In genomic region chr10:102782698-102783540, GRCh38 we compare ENCODE assay signal across 10 cellular contexts. TPM values are rescaled to one million over a fixed set of nuclear protein-coding genes. Genes with fewer than 3 reads are reported as not detected.
A peak's percentile ranks its signal among the peaks of the same experiment; 100 is the strongest.
DNase-seq lines count a peak whose midpoint lies in the region; ATAC-seq, FAIRE-seq and TF ChIP-seq lines count a peak whose summit lies in the region.
"Had no signal": no experiment of that assay in that cellular context is flagged by ENCODE, and none has a peak within 500 bp of the region (broad histone marks: within the 10 kb centered on the region; RNA-seq: fewer than 3 reads in every experiment).

No MANE protein-coding gene starts in this region.

- H4K20me1 ChIP-seq in GM23248 (ENCODE audit: insufficient read depth), result no peaks in the 10 kb centered on the region; the same call in 1 of the 2 replicates
- H4K20me1 ChIP-seq in keratinocyte (ENCODE audit: control insufficient read depth, extremely low read depth, insufficient read depth, low read length), result no peaks in the 10 kb centered on the region

- peak; percentile 57 for FAIRE-seq in keratinocyte (lab: Jason Lieb, UNC)

- H3K4me3 ChIP-seq in GM23248 (peak overlapping the region; percentile 50), brain microvascular endothelial cell (ENCODE audit: low read depth, low read length) (peak overlapping the region; percentile 9), keratinocyte (ENCODE audit: control insufficient read depth in 2 of 3, extremely low read depth in 1 of 3, insufficient read depth in 2 of 3, low read depth in 1 of 3, low read length in 3 of 3) (peak overlapping the region in 1 of 3 experiments; percentile 3), skeletal muscle tissue (ENCODE audit: low read length in 3 of 3) (peak overlapping the region; percentile 45 to 67 (median 62))

- H3K9ac ChIP-seq in GM23248, result peak overlapping the region; percentile 76
- peak overlapping the region; percentile 53 for H3K9ac ChIP-seq in keratinocyte (ENCODE audit: control insufficient read depth, extremely low read depth, insufficient read depth, low read length)
- H3K9ac ChIP-seq in skeletal muscle tissue (ENCODE audit: low read depth in 1 of 3, low read length in 3 of 3), result peak overlapping the region; percentile 30 to 80 (median 68)

- H3K4me3 Mint-ChIP-seq in activated CD8-positive, alpha-beta T cell treated with anti-CD3 and anti-CD28 coated beads for 36 hours, result no peak overlapping the region
- H3K4me3 Mint-ChIP-seq: stimulated activated memory B cell treated with anti-CD40 and anti-IgM and Interleukin-4, amounts not matched to agents 10 μg/mL and 1 μg/mL and 100 μg/mL, for 72 hours had no signal

- H3K36me3 Mint-ChIP-seq in activated CD8-positive, alpha-beta T cell treated with anti-CD3 and anti-CD28 coated beads for 36 hours (ENCODE audit: low read depth), result peaks cover 9% of the 10 kb centered on the region

- in situ Hi-C loops in GM23248 (cut with MboI), result no loop called here
- in situ Hi-C loops in brain microvascular endothelial cell (cut with HindIII; ENCODE audit: low pct_ligation_motif_present, low sequenced_read_pairs), result no loop called here

- H3K27ac ChIP-seq in GM23248, result peak overlapping the region; percentile 94
- peak overlapping the region; percentile 80 for H3K27ac ChIP-seq in brain microvascular endothelial cell
- H3K27ac ChIP-seq in keratinocyte (ENCODE audit: control insufficient read depth, insufficient read depth, low read length), result peak overlapping the region; percentile 65
- H3K27ac ChIP-seq in skeletal muscle tissue (ENCODE audit: low read depth, low read length), result peak overlapping the region; percentile 100

- dilution Hi-C loops in keratinocyte (cut with MboI; ENCODE audit: extremely low pct_ligation_motif_present, low sequenced_read_pairs), result no loop called here

- intact Hi-C loops in activated CD8-positive, alpha-beta T cell treated with anti-CD3 and anti-CD28 coated beads for 36 hours (cut with micrococcal nuclease), result no loop called here

- H3K9me3 Mint-ChIP-seq in activated CD8-positive, alpha-beta T cell treated with anti-CD3 and anti-CD28 coated beads for 36 hours, result no peaks in the 10 kb centered on the region
- H3K9me3 Mint-ChIP-seq: stimulated activated memory B cell treated with anti-CD40 and anti-IgM and Interleukin-4, amounts not matched to agents 10 μg/mL and 1 μg/mL and 100 μg/mL, for 72 hours had no signal

- CTCF ChIA-PET in activated CD8-positive, alpha-beta T cell treated with anti-CD3 and anti-CD28 coated beads for 36 hours (lab: Charles Lee), result no interaction called here

- H3K9me1 ChIP-seq in keratinocyte (ENCODE audit: control insufficient read depth, extremely low read depth, insufficient read depth, low read length), result peaks cover 2% of the 10 kb centered on the region

- H3K27me3 Mint-ChIP-seq in activated CD8-positive, alpha-beta T cell treated with anti-CD3 and anti-CD28 coated beads for 36 hours, result no peaks in the 10 kb centered on the region
- H3K27me3 Mint-ChIP-seq: stimulated activated memory B cell treated with anti-CD40 and anti-IgM and Interleukin-4, amounts not matched to agents 10 μg/mL and 1 μg/mL and 100 μg/mL, for 72 hours had no signal

- H3K4me2 ChIP-seq in GM23248 (ENCODE audit: unreplicated experiment) (peak overlapping the region; percentile 63), keratinocyte (ENCODE audit: control insufficient read depth, extremely low read depth, insufficient read depth, low read depth, low read length) (peak overlapping the region; percentile 68)

- H3K27me3 ChIP-seq in GM23248 (replicated peaks; ENCODE audit: insufficient read depth) (no peaks in the 10 kb centered on the region), brain microvascular endothelial cell (replicated peaks) (no peaks in the 10 kb centered on the region), keratinocyte (ENCODE audit: control insufficient read depth, extremely low read depth, insufficient read depth, low read length) (no peaks in the 10 kb centered on the region), skeletal muscle tissue (ENCODE audit: control insufficient read depth in 3 of 3, insufficient read depth in 3 of 3, low read length in 3 of 3) (no peaks in the 10 kb centered on the region)

- H3K9me3 ChIP-seq in GM23248 (ENCODE audit: low read depth), result no peaks in the 10 kb centered on the region
- H3K9me3 ChIP-seq in keratinocyte (ENCODE audit: control insufficient read depth, low read depth, low read length), result no peaks in the 10 kb centered on the region
- no peaks in the 10 kb centered on the region for H3K9me3 ChIP-seq in skeletal muscle tissue (ENCODE audit: control insufficient read depth in 3 of 3, low read length in 3 of 3)

- 0 out of 2 replicates have a peak overlapping the region, but pooled peaks have one; percentile 30 for H2AFZ ChIP-seq in GM23248
- H2AFZ ChIP-seq in keratinocyte (ENCODE audit: control insufficient read depth, low read length), result no peak overlapping the region

- H3K36me3 ChIP-seq in GM23248 (ENCODE audit: low read depth) (no peaks in the 10 kb centered on the region), brain microvascular endothelial cell (replicated peaks) (no peaks in the 10 kb centered on the region), keratinocyte (ENCODE audit: control insufficient read depth in 2 of 2, extremely low read depth in 1 of 2, insufficient read depth in 2 of 2, low read length in 2 of 2) (peaks cover 0 to 1% of the 10 kb centered on the region in 2 experiments), skeletal muscle tissue (ENCODE audit: control insufficient read depth in 3 of 3, insufficient read depth in 3 of 3, low read length in 3 of 3) (peaks cover 0 to 4% (median 0%) of the 10 kb centered on the region in 3 donors)

- H3F3A ChIP-seq in GM23248 (ENCODE audit: insufficient read depth), result peaks cover 45% of the 10 kb centered on the region

- ATAC-seq in GM21367 (IDR thresholded peaks at IDR 0.05; ENCODE audit: unreplicated experiment), result no peak
- no peak for ATAC-seq in activated CD8-positive, alpha-beta T cell treated with anti-CD3 and anti-CD28 coated beads for 36 hours
- no peak for ATAC-seq in HG03139 (IDR thresholded peaks at IDR 0.05; ENCODE audit: unreplicated experiment)
- ATAC-seq: stimulated activated memory B cell treated with anti-CD40 and anti-IgM and Interleukin-4, amounts not matched to agents 10 μg/mL and 1 μg/mL and 100 μg/mL, for 72 hours had no signal

- TF ChIP-seq CTCF in brain microvascular endothelial cell (IDR thresholded peaks at IDR 0.05; ENCODE audit: low read depth, low read length, missing control alignments) (no peak), keratinocyte (optimal IDR thresholded peaks at IDR 0.05 in 1 of 3, IDR thresholded peaks at IDR 0.05 in 1 of 3, conservative IDR thresholded peaks at IDR 0.05 in 1 of 3; ENCODE audit: extremely low read depth in 1 of 3, insufficient read depth in 2 of 3, low read length in 3 of 3) (no peak)
- no peak for TF ChIP-seq CTCF in activated CD8-positive, alpha-beta T cell treated with anti-CD3 and anti-CD28 coated beads for 36 hours (IDR thresholded peaks at IDR 0.05)

- H3K27ac Mint-ChIP-seq in activated CD8-positive, alpha-beta T cell treated with anti-CD3 and anti-CD28 coated beads for 36 hours, result no peak overlapping the region
- H3K27ac Mint-ChIP-seq: stimulated activated memory B cell treated with anti-CD40 and anti-IgM and Interleukin-4, amounts not matched to agents 10 μg/mL and 1 μg/mL and 100 μg/mL, for 72 hours had no signal

- DNase-seq in GM23248, result peak; percentile 93
- peak; percentile 85 for DNase-seq in brain microvascular endothelial cell
- no peak for DNase-seq in keratinocyte (ENCODE audit: low read depth, low spot score)
- no peak for DNase-seq in Kasumi-1 (lab: John Stamatoyannopoulos, UW)
- DNase-seq in activated CD8-positive, alpha-beta T cell treated with anti-CD3 and anti-CD28 coated beads for 36 hours, result no peak

- H3K4me1 Mint-ChIP-seq in activated CD8-positive, alpha-beta T cell treated with anti-CD3 and anti-CD28 coated beads for 36 hours (ENCODE audit: low read depth), result peaks cover 49% of the 10 kb centered on the region

- peaks cover 72% of the 10 kb centered on the region for H3K79me2 ChIP-seq in GM23248 (ENCODE audit: insufficient read depth)
- H3K79me2 ChIP-seq in keratinocyte (ENCODE audit: control insufficient read depth, insufficient read depth, low read length), result peaks cover 7% of the 10 kb centered on the region

- 5 to 6% methylated on average over 18 of the region's 18 CpGs for WGBS in GM23248 (ENCODE audit: low coverage in 1 of 2, low lambda C conversion rate in 2 of 2, missing lambda C conversion rate in 2 of 2), 2 experiments

- H3K9me2 ChIP-seq in GM23248 (ENCODE audit: insufficient read depth), result no peaks in the 10 kb centered on the region

- POLR2A ChIA-PET in activated CD8-positive, alpha-beta T cell treated with anti-CD3 and anti-CD28 coated beads for 36 hours (lab: Charles Lee), result no interaction called here

- peaks cover 46% of the 10 kb centered on the region for H3K4me1 ChIP-seq in GM23248 (ENCODE audit: insufficient read depth)
- H3K4me1 ChIP-seq in keratinocyte (ENCODE audit: control insufficient read depth, extremely low read depth, insufficient read depth, low read length), result peaks cover 59% of the 10 kb centered on the region
- H3K4me1 ChIP-seq in skeletal muscle tissue (ENCODE audit: control insufficient read depth in 3 of 3, insufficient read depth in 3 of 3, low read length in 3 of 3), result peaks cover 83 to 86% (median 83%) of the 10 kb centered on the region in 3 donors

RNA-seq across cellular contexts. Expression of gene WBP1L, which starts 39.2 kb away (rescaled TPM):
- total RNA-seq in GM23248 (2014; rRNA removed; shearing (Covaris generic)), result 42.7 and 57.4 TPM in 2 replicates
- polyA plus RNA-seq in GM23248 (2016; fragmentation: Nextera tagmentation; extraction: Ambion mirVana) (21.1 and 23.0 TPM in 2 replicates), keratinocyte (24.3 to 45.7 TPM (median 27.3 TPM) in 3 replicates)
- polyA plus RNA-seq in keratinocyte (2011; ENCODE audit: low read depth), result 25.9 TPM
- polyA plus RNA-seq in keratinocyte (2011; cell fraction: cytosol; rRNA removed), result 30.8 and 32.7 TPM in 2 replicates
- 33.6 and 38.0 TPM in 2 replicates for polyA plus RNA-seq in keratinocyte (2011; cell fraction: nucleus; rRNA removed)
- polyA plus RNA-seq in keratinocyte (2012; ENCODE audit: low replicate concordance), result 21.5 and 33.4 TPM in 2 replicates
- 42.8 to 84.0 TPM (median 50.9 TPM) in 3 replicates for polyA minus RNA-seq in keratinocyte
- 51.8 TPM for polyA minus RNA-seq in keratinocyte (2011; cell fraction: cytosol; rRNA and poly(A)+ RNA removed)
- polyA minus RNA-seq in keratinocyte (2011; cell fraction: nucleus; rRNA and poly(A)+ RNA removed), result 41.7 and 46.7 TPM in 2 replicates
- total RNA-seq in skeletal muscle tissue, result 24.0 TPM
- 10 to 100 TPM; 11.4 to 12.7 TPM for total RNA-seq in activated CD8-positive, alpha-beta T cell treated with anti-CD3 and anti-CD28 coated beads for 36 hours

RNA-seq across cellular contexts. Expression of gene CYP17A1, which starts 54.3 kb away (rescaled TPM):
- total RNA-seq in GM23248 (2014; rRNA removed; shearing (Covaris generic)), result not detected in 2 replicates
- not detected in 2 replicates for polyA plus RNA-seq in GM23248 (2016; fragmentation: Nextera tagmentation; extraction: Ambion mirVana)
- not detected in 3 replicates for polyA plus RNA-seq in keratinocyte
- not detected for polyA plus RNA-seq in keratinocyte (2011; ENCODE audit: low read depth)
- polyA plus RNA-seq in keratinocyte (2011; cell fraction: cytosol; rRNA removed), result not detected in 2 replicates
- not detected in 2 replicates for polyA plus RNA-seq in keratinocyte (2011; cell fraction: nucleus; rRNA removed)
- polyA plus RNA-seq in keratinocyte (2012; ENCODE audit: low replicate concordance), result not detected in 2 replicates
- not detected in 3 replicates for polyA minus RNA-seq in keratinocyte
- polyA minus RNA-seq in keratinocyte (2011; cell fraction: cytosol; rRNA and poly(A)+ RNA removed), result not detected
- not detected in 2 replicates for polyA minus RNA-seq in keratinocyte (2011; cell fraction: nucleus; rRNA and poly(A)+ RNA removed)
- not detected for total RNA-seq in skeletal muscle tissue
- total RNA-seq in activated CD8-positive, alpha-beta T cell treated with anti-CD3 and anti-CD28 coated beads for 36 hours, result not detected
- total RNA-seq: T-helper 1 cell treated with Interleukin-12 subunit alpha and Interleukin-12 subunit beta and Interleukin-4 antibody, amounts not matched to agents 30 ng/mL and 1 ng/mL, for 36 hours had no signal

Comparison
In these comparisons a context has a peak if more than half of its experiments do, and no peak if none do; other contexts are left out.
1. DNase-seq: peak in GM23248 (single experiment) and brain microvascular endothelial cell (single experiment); none in keratinocyte (single experiment), Kasumi-1 (0 of 2) and activated CD8-positive, alpha-beta T cell treated with anti-CD3 and anti-CD28 coated beads for 36 hours (single experiment).
2. Peak in every context shown above with its lines, with median percentiles within 50 percentile points of each other: H3K27ac ChIP-seq and H3K9ac ChIP-seq.